In genomic region chr1:201828451-201828819, GRCh38 we compare ENCODE assay signal across 8 cellular contexts. TPM values are rescaled to one million over a fixed set of nuclear protein-coding genes. Genes with fewer than 3 reads are reported as not detected.
DNase-seq lines count a peak whose midpoint lies in the region; ATAC-seq and TF ChIP-seq lines count a peak whose summit lies in the region.

No MANE protein-coding gene starts in this region.

- no peak for ATAC-seq in HG03354 (IDR thresholded peaks at IDR 0.05; ENCODE audit: poor library complexity, severe bottlenecking, unreplicated experiment)
- ATAC-seq in sciatic nerve, result no peak
- no peak for ATAC-seq in GM19397 (IDR thresholded peaks at IDR 0.05; ENCODE audit: unreplicated experiment)

- no peak for TF ChIP-seq CTCF in 22Rv1 (IDR thresholded peaks at IDR 0.05)
- TF ChIP-seq CTCF in WI38 (IDR thresholded peaks at IDR 0.05; ENCODE audit: low read depth, low read length), result no peak

- H3K9me3 ChIP-seq in iPS-20b (ENCODE audit: insufficient read depth, low read depth, low read length), result no peaks in the 10 kb centered on the region

- no peaks in the 10 kb centered on the region for H3K36me3 ChIP-seq in iPS-20b (ENCODE audit: insufficient read depth, low read depth, low read length)

- peak overlapping the region; percentile 21; the same call in 1 of the 2 replicates for H3K4me3 ChIP-seq in GM08714 (ENCODE audit: low read length)
- peak overlapping the region; percentile 95 for H3K4me3 ChIP-seq in WI38 (ENCODE audit: low read depth, low read length)
- H3K4me3 ChIP-seq in iPS-20b (ENCODE audit: low read length), result peak overlapping the region; percentile 89; the same call in 1 of the 2 replicates

- H3K27me3 ChIP-seq in iPS-20b (ENCODE audit: insufficient read depth, low read length), result no peaks in the 10 kb centered on the region

- peak overlapping the region; percentile 19; the same call in 1 of the 2 replicates for H3K9ac ChIP-seq in iPS-20b (ENCODE audit: low read depth, low read length)

- intact Hi-C loops in sciatic nerve (cut with DNase I), result no loop called here

- no peak for DNase-seq in sciatic nerve (ENCODE audit: low spot score)
- DNase-seq in stimulated activated CD4-positive, alpha-beta T cell treated with anti-CD3 and anti-CD28 coated beads, Interleukin-2, amount 100 ng/mL, for 24 hours, result no peak

- H3K27ac ChIP-seq in 22Rv1 (peak overlapping the region; percentile 83), iPS-20b (ENCODE audit: low read length) (no peak overlapping the region)

- peaks cover 9% of the 10 kb centered on the region; the same call in 1 of the 2 replicates for H3K4me1 ChIP-seq in iPS-20b (ENCODE audit: insufficient read depth, low read length)

RNA-seq across cellular contexts. Expression of gene IPO9, which starts 0.5 kb away (rescaled TPM):
- total RNA-seq in sciatic nerve, result 33.0 TPM

Comparison
In these comparisons a context has a peak if more than half of its experiments do, and no peak if none do; other contexts are left out.
1. H3K4me3 ChIP-seq: peak in every context shown above with its lines; median percentile 95 in WI38; 89 in iPS-20b; 21 in GM08714.